Comparison of ENCODE assay signal across 11 cellular contexts in genomic region chr2:567865-568638, GRCh38.
DNase-seq lines count a peak whose midpoint lies in the region; TF ChIP-seq lines count a peak whose summit lies in the region.
"Had no signal": no experiment of that assay in that cellular context is flagged by ENCODE, and none has a peak within 500 bp of the region (broad histone marks: within the 10 kb centered on the region; RNA-seq: fewer than 3 reads in every experiment).

No MANE protein-coding gene starts in this region.

- in situ Hi-C loops in astrocyte of the spinal cord (cut with HindIII; ENCODE audit: low sequenced_read_pairs): no loop called here

- no peak overlapping the region for H3K4me3 ChIP-seq in astrocyte of the spinal cord (ENCODE audit: low read depth, low read length)
- H3K4me3 ChIP-seq: transverse colon had no signal

- no peak for TF ChIP-seq CTCF in astrocyte of the spinal cord (IDR thresholded peaks at IDR 0.05; ENCODE audit: low read depth, low read length)

- DNase-seq in GM04503 (ENCODE audit: low read depth) (peak; percentile 31), astrocyte of the spinal cord (ENCODE audit: low read depth, low spot score) (peak; percentile 64), hepatic stellate cell (ENCODE audit: low spot score) (peak; percentile 11), smooth muscle cell of the brain vasculature (ENCODE audit: low read depth, low spot score) (peak; percentile 37), NCI-H510A (lab: John Stamatoyannopoulos, UW) (no peak), epidermal melanocyte (ENCODE audit: insufficient read length, low spot score) (no peak), NCI-H2196 (lab: John Stamatoyannopoulos, UW; ENCODE audit: unreplicated experiment) (no peak)
- no peak for DNase-seq in stimulated activated CD4-positive, alpha-beta T cell treated with anti-CD3 and anti-CD28 coated beads, Interleukin-4, amount 100 ng/mL, for 24 hours
- DNase-seq: NCI-H69; stimulated activated CD4-positive, alpha-beta T cell treated with anti-CD3 and anti-CD28 coated beads, Interleukin-4, amount 100 ng/mL, for 4 hours; transverse colon had no signal

Comparison
In these comparisons a context has a peak if more than half of its experiments do, and no peak if none do; other contexts are left out.
1. DNase-seq: peak in GM04503 (single experiment), astrocyte of the spinal cord (single experiment), hepatic stellate cell (single experiment) and smooth muscle cell of the brain vasculature (single experiment); none in NCI-H510A (single experiment), stimulated activated CD4-positive, alpha-beta T cell treated with anti-CD3 and anti-CD28 coated beads, Interleukin-4, amount 100 ng/mL, for 24 hours (single experiment), epidermal melanocyte (single experiment) and NCI-H2196 (single experiment).